In the genomic region with DNA sequence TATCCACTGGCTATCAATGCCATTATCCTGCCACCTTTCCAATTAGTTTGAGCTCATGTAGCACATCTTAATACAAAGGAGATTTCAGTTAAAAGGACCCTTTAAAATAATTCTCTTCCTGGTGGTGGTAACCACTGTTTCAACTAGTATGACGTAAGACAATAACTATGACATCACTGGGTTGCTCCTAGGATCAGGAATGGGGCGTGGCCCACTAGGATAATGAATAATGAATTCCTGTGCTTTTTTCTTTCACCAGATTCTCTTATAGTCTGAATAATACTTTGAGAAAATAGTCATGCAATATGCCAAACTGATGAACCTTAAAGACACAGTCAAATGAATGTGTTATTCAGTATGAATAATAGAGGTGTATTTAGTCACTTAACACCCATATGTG, we compare ENCODE assay signal across 2 cellular contexts.
A peak's percentile ranks its signal among the peaks of the same experiment; 100 is the strongest.
TF ChIP-seq lines count a peak whose summit lies in the region.

No MANE protein-coding gene starts in this region.

TF ChIP-seq in HepG2, 621 proteins besides CTCF, POLR2A, EP300 and RAD21:
- no peak for TF ChIP-seq ZNF567 (CRISPR knock-in tag; IDR thresholded peaks at IDR 0.05; ENCODE audit: borderline replicate concordance)
- no peak for TF ChIP-seq ZNF629 (CRISPR knock-in tag; conservative IDR thresholded peaks at IDR 0.05)
- TF ChIP-seq ATF7 (IDR thresholded peaks at IDR 0.05): peak; percentile 78
- no peak for TF ChIP-seq ATF7 (CRISPR knock-in tag; IDR thresholded peaks at IDR 0.05)
- no peak for TF ChIP-seq TMF1 (CRISPR knock-in tag; IDR thresholded peaks at IDR 0.05; ENCODE audit: low read depth)
- TF ChIP-seq CREB1 (IDR thresholded peaks at IDR 0.05): peak; percentile 75
- no peak for TF ChIP-seq CREB1 (CRISPR knock-in tag; IDR thresholded peaks at IDR 0.05)
- TF ChIP-seq, protein P1, sequence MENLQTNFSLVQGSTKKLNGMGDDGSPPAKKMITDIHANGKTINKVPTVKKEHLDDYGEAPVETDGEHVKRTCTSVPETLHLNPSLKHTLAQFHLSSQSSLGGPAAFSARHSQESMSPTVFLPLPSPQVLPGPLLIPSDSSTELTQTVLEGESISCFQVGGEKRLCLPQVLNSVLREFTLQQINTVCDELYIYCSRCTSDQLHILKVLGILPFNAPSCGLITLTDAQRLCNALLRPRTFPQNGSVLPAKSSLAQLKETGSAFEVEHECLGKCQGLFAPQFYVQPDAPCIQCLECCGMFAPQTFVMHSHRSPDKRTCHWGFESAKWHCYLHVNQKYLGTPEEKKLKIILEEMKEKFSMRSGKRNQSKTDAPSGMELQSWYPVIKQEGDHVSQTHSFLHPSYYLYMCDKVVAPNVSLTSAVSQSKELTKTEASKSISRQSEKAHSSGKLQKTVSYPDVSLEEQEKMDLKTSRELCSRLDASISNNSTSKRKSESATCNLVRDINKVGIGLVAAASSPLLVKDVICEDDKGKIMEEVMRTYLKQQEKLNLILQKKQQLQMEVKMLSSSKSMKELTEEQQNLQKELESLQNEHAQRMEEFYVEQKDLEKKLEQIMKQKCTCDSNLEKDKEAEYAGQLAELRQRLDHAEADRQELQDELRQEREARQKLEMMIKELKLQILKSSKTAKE (CRISPR knock-in tag; IDR thresholded peaks at IDR 0.05; ENCODE audit: borderline replicate concordance): no peak
- TF ChIP-seq CHD4 (IDR thresholded peaks at IDR 0.05; ENCODE audit: borderline replicate concordance, low read length): no peak
- TF ChIP-seq DNMT3B (CRISPR knock-in tag; conservative IDR thresholded peaks at IDR 0.05): no peak
- TF ChIP-seq ZSCAN20 (CRISPR knock-in tag; IDR thresholded peaks at IDR 0.05; ENCODE audit: borderline replicate concordance): no peak
- no peak for TF ChIP-seq KLF12 (CRISPR knock-in tag; IDR thresholded peaks at IDR 0.05; ENCODE audit: borderline replicate concordance)
- no peak for TF ChIP-seq ZNF274 (CRISPR knock-in tag; IDR thresholded peaks at IDR 0.05)

TF ChIP-seq in K562, 482 proteins besides CTCF, POLR2A, EP300 and RAD21:
- no peak for TF ChIP-seq SRSF1 (IDR thresholded peaks at IDR 0.05; ENCODE audit: low read depth, low read length)
- no peak for TF ChIP-seq ATF1 (CRISPR knock-in tag; IDR thresholded peaks at IDR 0.05)
- TF ChIP-seq ATF1 (tag; IDR thresholded peaks at IDR 0.05): peak; percentile 71
- no peak for TF ChIP-seq MYC (IDR thresholded peaks at IDR 0.05; ENCODE audit: low read depth, low read length)
- TF ChIP-seq MYC (CRISPR knock-in tag; IDR thresholded peaks at IDR 0.05; ENCODE audit: borderline replicate concordance, low read depth): no peak
- TF ChIP-seq, protein P2, sequence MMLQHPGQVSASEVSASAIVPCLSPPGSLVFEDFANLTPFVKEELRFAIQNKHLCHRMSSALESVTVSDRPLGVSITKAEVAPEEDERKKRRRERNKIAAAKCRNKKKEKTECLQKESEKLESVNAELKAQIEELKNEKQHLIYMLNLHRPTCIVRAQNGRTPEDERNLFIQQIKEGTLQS (IDR thresholded peaks at IDR 0.05): peak; percentile 32; the same call in 1 of the 2 replicates
- TF ChIP-seq, protein P2 (CRISPR knock-in tag; conservative IDR thresholded peaks at IDR 0.05): no peak
- TF ChIP-seq CREM (IDR thresholded peaks at IDR 0.05; ENCODE audit: low read depth): peak; percentile 16; the same call in 1 of the 2 replicates
- peak; percentile 17; the same call in 1 of the 2 replicates for TF ChIP-seq CREB1 (IDR thresholded peaks at IDR 0.05)
- no peak for TF ChIP-seq CREB1 (CRISPR knock-in tag; IDR thresholded peaks at IDR 0.05)
TF ChIP-seq in K562: peak in this region for 4.
